17 cellular contexts compared by ENCODE assay signal in the genomic region with DNA sequence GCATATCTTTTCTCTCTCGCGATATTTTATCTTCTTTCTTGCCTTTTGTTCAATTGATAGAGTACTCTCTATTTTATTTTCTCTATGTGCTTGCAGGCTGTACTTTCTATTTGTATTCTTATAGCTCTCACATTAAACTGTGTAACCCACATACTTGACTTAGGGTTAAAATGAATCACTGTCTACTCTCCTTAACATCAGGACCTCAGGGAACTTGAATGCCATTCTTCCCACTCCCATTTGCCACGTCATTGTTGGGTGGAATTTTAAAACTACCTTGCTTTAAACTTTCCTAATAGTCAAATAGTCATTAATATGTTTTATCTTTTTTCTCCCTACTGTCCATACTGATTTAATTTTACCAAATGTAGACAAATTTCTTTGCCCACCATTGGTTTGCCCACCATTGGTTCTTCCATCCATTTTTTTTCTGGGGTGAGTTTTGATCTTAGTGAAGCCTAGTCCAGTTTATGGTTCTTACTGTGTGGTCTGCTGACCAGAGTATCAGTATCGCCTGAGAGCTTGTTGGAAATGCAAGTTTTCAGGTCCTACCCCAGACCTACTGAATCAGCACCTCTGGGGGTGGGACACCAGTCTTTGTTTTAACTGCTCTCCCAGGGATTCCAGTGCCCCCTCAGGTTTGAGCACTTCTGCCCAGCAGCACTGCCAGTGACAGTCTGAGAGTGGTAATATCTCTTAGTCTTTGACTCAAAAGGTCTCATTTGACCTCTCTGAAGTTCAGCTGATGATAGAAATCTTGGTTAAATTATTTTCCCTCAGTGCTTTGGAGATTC.
A peak's percentile ranks its signal among the peaks of the same experiment; 100 is the strongest.
DNase-seq lines count a peak whose midpoint lies in the region; ATAC-seq and TF ChIP-seq lines count a peak whose summit lies in the region.
"Had no signal": no experiment of that assay in that cellular context is flagged by ENCODE, and none has a peak within 500 bp of the region (broad histone marks: within the 10 kb centered on the region; RNA-seq: fewer than 3 reads in every experiment).

No MANE protein-coding gene starts in this region.

- H3K27ac ChIP-seq in GM23338 (ENCODE audit: low read depth) (no peak overlapping the region), SJSA1 (peak overlapping the region; percentile 48), Peyer's patch (no peak overlapping the region)
- H3K27ac ChIP-seq: SK-N-MC had no signal

- H3K9me2 ChIP-seq in GM23338 (ENCODE audit: insufficient read depth), result no peaks in the 10 kb centered on the region

- H4K20me1 ChIP-seq in GM23338 (replicated peaks; ENCODE audit: insufficient read depth), result no peaks in the 10 kb centered on the region

- no peaks in the 10 kb centered on the region for H3K9me3 ChIP-seq in SJSA1 (replicated peaks)
- no peaks in the 10 kb centered on the region for H3K9me3 ChIP-seq in Peyer's patch
- H3K9me3 ChIP-seq: sigmoid colon had no signal

- H3K4me3 ChIP-seq in GM23338 (no peak overlapping the region), SJSA1 (no peak overlapping the region), fibroblast of mammary gland (ENCODE audit: control insufficient read depth, low read depth, low read length) (no peak overlapping the region), Peyer's patch (no peak overlapping the region)
- H3K4me3 ChIP-seq: sigmoid colon, SK-N-MC had no signal

- H3K36me3 Mint-ChIP-seq in GM23338 (ENCODE audit: low read depth), result peaks cover 18% of the 10 kb centered on the region; the same call in 2 of the 3 replicates

- no peaks in the 10 kb centered on the region; the same call in 2 of the 3 replicates for H3K9me3 Mint-ChIP-seq in GM23338
- H3K9me3 Mint-ChIP-seq: stimulated activated naive CD8-positive, alpha-beta T cell treated with anti-CD3 and anti-CD28 coated beads, Interleukin-15, amount 100 ng/mL, for 72 hours had no signal

- ATAC-seq in GM23338, result no peak
- ATAC-seq in GM18519 (IDR thresholded peaks at IDR 0.05; ENCODE audit: low FRiP score, unreplicated experiment), result no peak
- ATAC-seq in GM19351 (IDR thresholded peaks at IDR 0.05; ENCODE audit: unreplicated experiment), result no peak
- ATAC-seq: HCT116; stimulated activated naive CD8-positive, alpha-beta T cell treated with anti-CD3 and anti-CD28 coated beads, Interleukin-15, amount 100 ng/mL, for 72 hours had no signal

- TF ChIP-seq CTCF in GM23338 (conservative IDR thresholded peaks at IDR 0.05; ENCODE audit: low read depth in 2 of 2), result no peak
- no peak for TF ChIP-seq CTCF in fibroblast of mammary gland (conservative IDR thresholded peaks at IDR 0.05; ENCODE audit: control insufficient read depth, insufficient read depth, low read depth, low read length)
- no peak for TF ChIP-seq CTCF in Peyer's patch (IDR thresholded peaks at IDR 0.05)

- H3K4me1 ChIP-seq in GM23338 (ENCODE audit: insufficient read depth), result peaks cover 25% of the 10 kb centered on the region
- peaks cover 57% of the 10 kb centered on the region for H3K4me1 ChIP-seq in SJSA1 (replicated peaks)
- H3K4me1 ChIP-seq in Peyer's patch, result no peaks in the 10 kb centered on the region

- H3F3A ChIP-seq in GM23338 (replicated peaks; ENCODE audit: low read depth), result no peaks in the 10 kb centered on the region

- no peaks in the 10 kb centered on the region for H3K79me2 ChIP-seq in GM23338 (replicated peaks; ENCODE audit: insufficient read depth)

- peaks cover 1% of the 10 kb centered on the region for H3K27me3 Mint-ChIP-seq in GM23338 (ENCODE audit: insufficient read depth, low read depth, poor library complexity)
- H3K27me3 Mint-ChIP-seq: stimulated activated naive CD8-positive, alpha-beta T cell treated with anti-CD3 and anti-CD28 coated beads, Interleukin-15, amount 100 ng/mL, for 72 hours had no signal

- no peak for DNase-seq in GM23338 (ENCODE audit: low spot score)
- peak in 1 of 2 experiments; percentile 75 for DNase-seq in SJSA1 (ENCODE audit: low read depth in 1 of 2, low spot score in 2 of 2)
- peak; percentile 45 for DNase-seq in fibroblast of mammary gland (ENCODE audit: low read depth)
- peak; percentile 88 for DNase-seq in renal cortical epithelial cell (ENCODE audit: low read depth)
- no peak for DNase-seq in middle frontal gyrus (ENCODE audit: extremely low spot score, low spot score)
- no peak for DNase-seq in Peyer's patch
- DNase-seq: activated CD4-positive, alpha-beta T cell treated with anti-CD3 and anti-CD28 coated beads for 1 hour; activated effector memory CD4-positive, alpha-beta T cell treated with anti-CD3 and anti-CD28 coated beads, Interleukin-2, amount 50 U/mL, for 16 hours; foreskin melanocyte; NCI-H524 treated with DMSO at 0.1 percent for 48 hours; sigmoid colon; stimulated activated CD4-positive, alpha-beta T cell treated with anti-CD3 and anti-CD28 coated beads, Interleukin-1b, Interleukin-23, amount 100 ng/mL, for 48 hours; stimulated activated naive CD8-positive, alpha-beta T cell treated with anti-CD3 and anti-CD28 coated beads, Interleukin-15, amount 100 ng/mL, for 72 hours had no signal

- H3K27me3 ChIP-seq in GM23338 (ENCODE audit: insufficient read depth) (no peaks in the 10 kb centered on the region), SJSA1 (replicated peaks) (no peaks in the 10 kb centered on the region), Peyer's patch (no peaks in the 10 kb centered on the region)
- H3K27me3 ChIP-seq: sigmoid colon had no signal

- H2AFZ ChIP-seq in GM23338, result no peak overlapping the region

- no peaks in the 10 kb centered on the region; the same call in none of the 2 replicates for H3K36me3 ChIP-seq in GM23338 (ENCODE audit: insufficient read depth)
- peaks cover 20% of the 10 kb centered on the region for H3K36me3 ChIP-seq in SJSA1
- H3K36me3 ChIP-seq in Peyer's patch, result peaks cover 0 to 43% (median 0%) of the 10 kb centered on the region in 3 donors

- peak overlapping the region; percentile 12; the same call in 1 of the 2 replicates for H3K27ac Mint-ChIP-seq in GM23338
- H3K27ac Mint-ChIP-seq: stimulated activated naive CD8-positive, alpha-beta T cell treated with anti-CD3 and anti-CD28 coated beads, Interleukin-15, amount 100 ng/mL, for 72 hours had no signal

- TF ChIP-seq POLR2A in Peyer's patch (IDR thresholded peaks at IDR 0.05), result no peak

- no peak overlapping the region for H3K4me2 ChIP-seq in GM23338

- H3K4me3 Mint-ChIP-seq in GM23338, result no peak overlapping the region
- H3K4me3 Mint-ChIP-seq: stimulated activated naive CD8-positive, alpha-beta T cell treated with anti-CD3 and anti-CD28 coated beads, Interleukin-15, amount 100 ng/mL, for 72 hours had no signal

- peaks cover 55% of the 10 kb centered on the region for H3K4me1 Mint-ChIP-seq in GM23338
- H3K4me1 Mint-ChIP-seq: stimulated activated naive CD8-positive, alpha-beta T cell treated with anti-CD3 and anti-CD28 coated beads, Interleukin-15, amount 100 ng/mL, for 72 hours had no signal

TF ChIP-seq in GM23338, 12 proteins besides CTCF, POLR2A, EP300 and RAD21 (continues in another document):
- TF ChIP-seq POLR2AphosphoS5 (IDR thresholded peaks at IDR 0.05; ENCODE audit: low read depth) (no peak), ZNF331 (CRISPR knock-in tag; IDR thresholded peaks at IDR 0.05; ENCODE audit: low read depth) (no peak), ZNF114 (CRISPR knock-in tag; IDR thresholded peaks at IDR 0.05) (no peak), EZH2 (IDR thresholded peaks at IDR 0.05; ENCODE audit: low read depth, unreplicated experiment) (no peak), CREB1 (CRISPR knock-in tag; IDR thresholded peaks at IDR 0.05; ENCODE audit: low read depth) (no peak), NANOG (IDR thresholded peaks at IDR 0.05; ENCODE audit: borderline replicate concordance) (no peak)

Comparison
In these comparisons a context has a peak if more than half of its experiments do, and no peak if none do; other contexts are left out.
1. DNase-seq: peak in fibroblast of mammary gland (single experiment) and renal cortical epithelial cell (single experiment); none in GM23338 (single experiment), middle frontal gyrus (single experiment) and Peyer's patch (0 of 3).